In the genomic region with DNA sequence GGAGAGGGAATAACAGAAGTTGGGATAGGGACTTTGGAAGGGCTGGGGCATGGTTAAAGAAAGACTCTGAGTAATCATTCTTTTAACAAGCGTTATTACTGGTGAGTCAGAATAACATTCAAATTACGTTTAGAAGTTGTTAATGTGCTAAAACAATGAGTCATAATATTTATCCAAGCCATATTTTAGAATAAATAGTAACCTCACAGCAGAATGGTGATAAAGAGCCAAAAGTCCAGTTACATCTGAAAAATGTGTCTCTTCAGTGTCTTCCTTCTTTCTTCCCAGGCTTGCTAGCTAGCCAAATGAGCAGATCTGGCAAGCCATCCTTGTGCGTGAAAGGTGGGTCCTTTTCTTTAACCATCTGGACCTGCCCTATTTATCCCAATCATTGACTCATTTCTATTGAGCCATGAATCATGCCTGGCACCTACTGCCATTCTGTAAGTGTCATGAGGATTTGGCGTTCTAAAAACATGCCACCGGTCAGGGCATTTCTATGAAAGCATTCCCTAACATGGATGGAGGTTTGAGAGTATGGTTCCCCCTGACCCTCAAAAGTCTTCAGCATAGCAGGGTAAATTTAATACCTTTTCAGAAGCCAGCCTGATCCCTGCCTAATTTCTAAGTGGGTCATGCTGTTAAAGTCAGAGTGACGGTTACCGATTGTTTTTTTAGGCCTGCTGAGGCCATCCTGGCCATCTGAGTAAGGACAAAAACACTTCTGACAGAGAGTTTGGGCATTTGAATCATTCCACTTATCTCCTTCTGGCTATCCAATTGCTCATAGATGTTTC, we compare ENCODE assay signal across 1 cellular context.
TF ChIP-seq lines count a peak whose summit lies in the region.

No MANE protein-coding gene starts in this region.

TF ChIP-seq in A549, 52 proteins besides CTCF, POLR2A, EP300 and RAD21 (continued from another document):
- TF ChIP-seq KDM1A (IDR thresholded peaks at IDR 0.05; ENCODE audit: low read depth), result no peak
- TF ChIP-seq HOXB5 (CRISPR knock-in tag; IDR thresholded peaks at IDR 0.05), result peak; percentile 88
- TF ChIP-seq NPAS2 (CRISPR knock-in tag; IDR thresholded peaks at IDR 0.05; ENCODE audit: borderline replicate concordance), result no peak
- TF ChIP-seq, protein P1, sequence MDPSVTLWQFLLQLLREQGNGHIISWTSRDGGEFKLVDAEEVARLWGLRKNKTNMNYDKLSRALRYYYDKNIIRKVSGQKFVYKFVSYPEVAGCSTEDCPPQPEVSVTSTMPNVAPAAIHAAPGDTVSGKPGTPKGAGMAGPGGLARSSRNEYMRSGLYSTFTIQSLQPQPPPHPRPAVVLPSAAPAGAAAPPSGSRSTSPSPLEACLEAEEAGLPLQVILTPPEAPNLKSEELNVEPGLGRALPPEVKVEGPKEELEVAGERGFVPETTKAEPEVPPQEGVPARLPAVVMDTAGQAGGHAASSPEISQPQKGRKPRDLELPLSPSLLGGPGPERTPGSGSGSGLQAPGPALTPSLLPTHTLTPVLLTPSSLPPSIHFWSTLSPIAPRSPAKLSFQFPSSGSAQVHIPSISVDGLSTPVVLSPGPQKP (IDR thresholded peaks at IDR 0.05; ENCODE audit: low read depth, low read length), result no peak
- TF ChIP-seq HOXB13 (CRISPR knock-in tag; IDR thresholded peaks at IDR 0.05; ENCODE audit: low read depth), result no peak
- TF ChIP-seq, protein P2, sequence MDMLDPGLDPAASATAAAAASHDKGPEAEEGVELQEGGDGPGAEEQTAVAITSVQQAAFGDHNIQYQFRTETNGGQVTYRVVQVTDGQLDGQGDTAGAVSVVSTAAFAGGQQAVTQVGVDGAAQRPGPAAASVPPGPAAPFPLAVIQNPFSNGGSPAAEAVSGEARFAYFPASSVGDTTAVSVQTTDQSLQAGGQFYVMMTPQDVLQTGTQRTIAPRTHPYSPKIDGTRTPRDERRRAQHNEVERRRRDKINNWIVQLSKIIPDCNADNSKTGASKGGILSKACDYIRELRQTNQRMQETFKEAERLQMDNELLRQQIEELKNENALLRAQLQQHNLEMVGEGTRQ (IDR thresholded peaks at IDR 0.05), result no peak
- TF ChIP-seq JUNB (IDR thresholded peaks at IDR 0.05), result peak; percentile 93
- TF ChIP-seq, protein P3, sequence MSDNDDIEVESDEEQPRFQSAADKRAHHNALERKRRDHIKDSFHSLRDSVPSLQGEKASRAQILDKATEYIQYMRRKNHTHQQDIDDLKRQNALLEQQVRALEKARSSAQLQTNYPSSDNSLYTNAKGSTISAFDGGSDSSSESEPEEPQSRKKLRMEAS (IDR thresholded peaks at IDR 0.05), result peak; percentile 89
- no peak for TF ChIP-seq HEYL (CRISPR knock-in tag; IDR thresholded peaks at IDR 0.05)
- TF ChIP-seq HOXA7 (CRISPR knock-in tag; IDR thresholded peaks at IDR 0.05), result no peak
- TF ChIP-seq RARB (CRISPR knock-in tag; IDR thresholded peaks at IDR 0.05), result no peak
- TF ChIP-seq, protein P4, sequence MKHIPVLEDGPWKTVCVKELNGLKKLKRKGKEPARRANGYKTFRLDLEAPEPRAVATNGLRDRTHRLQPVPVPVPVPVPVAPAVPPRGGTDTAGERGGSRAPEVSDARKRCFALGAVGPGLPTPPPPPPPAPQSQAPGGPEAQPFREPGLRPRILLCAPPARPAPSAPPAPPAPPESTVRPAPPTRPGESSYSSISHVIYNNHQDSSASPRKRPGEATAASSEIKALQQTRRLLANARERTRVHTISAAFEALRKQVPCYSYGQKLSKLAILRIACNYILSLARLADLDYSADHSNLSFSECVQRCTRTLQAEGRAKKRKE (CRISPR knock-in tag; IDR thresholded peaks at IDR 0.05; ENCODE audit: low read depth), result peak; percentile 59; the same call in 1 of the 2 replicates
- no peak for TF ChIP-seq MAZ (IDR thresholded peaks at IDR 0.05; ENCODE audit: borderline replicate concordance, low read depth, low read length)
- peak in 1 of 2 experiments; percentile 31; a peak in 2 of 4 replicates for TF ChIP-seq CEBPB (IDR thresholded peaks at IDR 0.05)
- TF ChIP-seq GATA3 (IDR thresholded peaks at IDR 0.05; ENCODE audit: borderline replicate concordance), result peak; percentile 92; the same call in 1 of the 2 replicates
- TF ChIP-seq CHD4 (IDR thresholded peaks at IDR 0.05; ENCODE audit: borderline replicate concordance), result no peak
- TF ChIP-seq ZNF302 (CRISPR knock-in tag; IDR thresholded peaks at IDR 0.05), result no peak
- TF ChIP-seq CBX2 (IDR thresholded peaks at IDR 0.05; ENCODE audit: borderline replicate concordance, low read depth), result no peak
- TF ChIP-seq PHF8 (IDR thresholded peaks at IDR 0.05; ENCODE audit: borderline replicate concordance, low read depth), result no peak
- TF ChIP-seq MAFK (IDR thresholded peaks at IDR 0.05; ENCODE audit: partially characterized antibody), result no peak
- no peak for TF ChIP-seq CHD2 (IDR thresholded peaks at IDR 0.05; ENCODE audit: low read length, partially characterized antibody)
- TF ChIP-seq NR3C1 (IDR thresholded peaks at IDR 0.05), result no peak
- TF ChIP-seq, protein P5, sequence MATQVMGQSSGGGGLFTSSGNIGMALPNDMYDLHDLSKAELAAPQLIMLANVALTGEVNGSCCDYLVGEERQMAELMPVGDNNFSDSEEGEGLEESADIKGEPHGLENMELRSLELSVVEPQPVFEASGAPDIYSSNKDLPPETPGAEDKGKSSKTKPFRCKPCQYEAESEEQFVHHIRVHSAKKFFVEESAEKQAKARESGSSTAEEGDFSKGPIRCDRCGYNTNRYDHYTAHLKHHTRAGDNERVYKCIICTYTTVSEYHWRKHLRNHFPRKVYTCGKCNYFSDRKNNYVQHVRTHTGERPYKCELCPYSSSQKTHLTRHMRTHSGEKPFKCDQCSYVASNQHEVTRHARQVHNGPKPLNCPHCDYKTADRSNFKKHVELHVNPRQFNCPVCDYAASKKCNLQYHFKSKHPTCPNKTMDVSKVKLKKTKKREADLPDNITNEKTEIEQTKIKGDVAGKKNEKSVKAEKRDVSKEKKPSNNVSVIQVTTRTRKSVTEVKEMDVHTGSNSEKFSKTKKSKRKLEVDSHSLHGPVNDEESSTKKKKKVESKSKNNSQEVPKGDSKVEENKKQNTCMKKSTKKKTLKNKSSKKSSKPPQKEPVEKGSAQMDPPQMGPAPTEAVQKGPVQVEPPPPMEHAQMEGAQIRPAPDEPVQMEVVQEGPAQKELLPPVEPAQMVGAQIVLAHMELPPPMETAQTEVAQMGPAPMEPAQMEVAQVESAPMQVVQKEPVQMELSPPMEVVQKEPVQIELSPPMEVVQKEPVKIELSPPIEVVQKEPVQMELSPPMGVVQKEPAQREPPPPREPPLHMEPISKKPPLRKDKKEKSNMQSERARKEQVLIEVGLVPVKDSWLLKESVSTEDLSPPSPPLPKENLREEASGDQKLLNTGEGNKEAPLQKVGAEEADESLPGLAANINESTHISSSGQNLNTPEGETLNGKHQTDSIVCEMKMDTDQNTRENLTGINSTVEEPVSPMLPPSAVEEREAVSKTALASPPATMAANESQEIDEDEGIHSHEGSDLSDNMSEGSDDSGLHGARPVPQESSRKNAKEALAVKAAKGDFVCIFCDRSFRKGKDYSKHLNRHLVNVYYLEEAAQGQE (IDR thresholded peaks at IDR 0.05), result no peak
- TF ChIP-seq SMC3 (IDR thresholded peaks at IDR 0.05), result no peak
- TF ChIP-seq ZC3H11A (IDR thresholded peaks at IDR 0.05), result no peak
- TF ChIP-seq ESRRA (IDR thresholded peaks at IDR 0.05; ENCODE audit: borderline replicate concordance, low read length), result no peak
- no peak for TF ChIP-seq TFCP2L1 (CRISPR knock-in tag; IDR thresholded peaks at IDR 0.05)
- TF ChIP-seq, protein P6, sequence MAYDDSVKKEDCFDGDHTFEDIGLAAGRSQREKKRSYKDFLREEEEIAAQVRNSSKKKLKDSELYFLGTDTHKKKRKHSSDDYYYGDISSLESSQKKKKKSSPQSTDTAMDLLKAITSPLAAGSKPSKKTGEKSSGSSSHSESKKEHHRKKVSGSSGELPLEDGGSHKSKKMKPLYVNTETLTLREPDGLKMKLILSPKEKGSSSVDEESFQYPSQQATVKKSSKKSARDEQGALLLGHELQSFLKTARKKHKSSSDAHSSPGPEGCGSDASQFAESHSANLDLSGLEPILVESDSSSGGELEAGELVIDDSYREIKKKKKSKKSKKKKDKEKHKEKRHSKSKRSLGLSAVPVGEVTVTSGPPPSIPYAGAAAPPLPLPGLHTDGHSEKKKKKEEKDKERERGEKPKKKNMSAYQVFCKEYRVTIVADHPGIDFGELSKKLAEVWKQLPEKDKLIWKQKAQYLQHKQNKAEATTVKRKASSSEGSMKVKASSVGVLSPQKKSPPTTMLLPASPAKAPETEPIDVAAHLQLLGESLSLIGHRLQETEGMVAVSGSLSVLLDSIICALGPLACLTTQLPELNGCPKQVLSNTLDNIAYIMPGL (CRISPR knock-in tag; IDR thresholded peaks at IDR 0.05; ENCODE audit: borderline replicate concordance), result no peak
- TF ChIP-seq ZSCAN20 (CRISPR knock-in tag; IDR thresholded peaks at IDR 0.05), result no peak
- peak; percentile 14; the same call in 1 of the 2 replicates for TF ChIP-seq FOXS1 (CRISPR knock-in tag; IDR thresholded peaks at IDR 0.05)
- no peak for TF ChIP-seq CBX8 (IDR thresholded peaks at IDR 0.05)
- TF ChIP-seq, protein P7, sequence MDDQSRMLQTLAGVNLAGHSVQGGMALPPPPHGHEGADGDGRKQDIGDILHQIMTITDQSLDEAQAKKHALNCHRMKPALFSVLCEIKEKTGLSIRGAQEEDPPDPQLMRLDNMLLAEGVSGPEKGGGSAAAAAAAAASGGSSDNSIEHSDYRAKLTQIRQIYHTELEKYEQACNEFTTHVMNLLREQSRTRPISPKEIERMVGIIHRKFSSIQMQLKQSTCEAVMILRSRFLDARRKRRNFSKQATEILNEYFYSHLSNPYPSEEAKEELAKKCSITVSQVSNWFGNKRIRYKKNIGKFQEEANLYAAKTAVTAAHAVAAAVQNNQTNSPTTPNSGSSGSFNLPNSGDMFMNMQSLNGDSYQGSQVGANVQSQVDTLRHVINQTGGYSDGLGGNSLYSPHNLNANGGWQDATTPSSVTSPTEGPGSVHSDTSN (IDR thresholded peaks at IDR 0.05), result peak; percentile 22; the same call in 1 of the 2 replicates
- no peak for TF ChIP-seq RNF2 (IDR thresholded peaks at IDR 0.05; ENCODE audit: borderline replicate concordance, low read depth)
- no peak for TF ChIP-seq RFX5 (IDR thresholded peaks at IDR 0.05)
- no peak for TF ChIP-seq POLR2AphosphoS2 (conservative IDR thresholded peaks at IDR 0.05; ENCODE audit: low read length)
- no peak for TF ChIP-seq EHF (CRISPR knock-in tag; IDR thresholded peaks at IDR 0.05)
- TF ChIP-seq, protein P8, sequence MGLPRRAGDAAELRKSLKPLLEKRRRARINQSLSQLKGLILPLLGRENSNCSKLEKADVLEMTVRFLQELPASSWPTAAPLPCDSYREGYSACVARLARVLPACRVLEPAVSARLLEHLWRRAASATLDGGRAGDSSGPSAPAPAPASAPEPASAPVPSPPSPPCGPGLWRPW (IDR thresholded peaks at IDR 0.05), result no peak
- TF ChIP-seq EHMT2 (IDR thresholded peaks at IDR 0.05; ENCODE audit: low read depth), result no peak
- TF ChIP-seq SREBF2 (IDR thresholded peaks at IDR 0.05), result no peak
